ENCODE assay signal across 26 cellular contexts in the genomic region with DNA sequence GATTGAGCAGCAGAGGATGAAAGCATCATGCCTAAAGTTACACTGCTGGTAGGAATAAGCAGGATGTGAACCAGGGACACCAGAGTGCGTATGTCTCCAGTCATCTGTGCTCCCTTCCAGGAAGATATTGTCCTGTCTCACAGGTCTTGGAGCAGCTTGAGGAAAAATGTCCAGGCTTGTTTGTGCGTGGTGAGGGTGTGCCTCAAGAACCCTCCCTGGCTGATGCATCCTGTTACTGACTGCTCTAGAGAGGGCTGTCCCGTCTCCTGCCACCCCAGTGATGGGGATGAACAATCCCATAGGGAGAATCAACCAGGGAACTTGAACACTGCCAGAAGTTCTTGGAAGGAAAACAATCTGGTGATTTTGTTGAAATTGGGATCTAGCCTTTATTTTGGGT.
"Had no signal": no experiment of that assay in that cellular context is flagged by ENCODE, and none has a peak within 500 bp of the region (broad histone marks: within the 10 kb centered on the region; RNA-seq: fewer than 3 reads in every experiment).

No MANE protein-coding gene starts in this region.

- H3K79me2 ChIP-seq: parathyroid adenoma had no signal

- H3K9ac ChIP-seq: parathyroid adenoma had no signal

- DNase-seq: hypothalamus; immature natural killer cell; kidney; left colon; left lung; midbrain; mucosa of descending colon; naive thymus-derived CD4-positive, alpha-beta T cell; nucleus accumbens; psoas muscle; right lobe of liver; stimulated activated CD4-positive, alpha-beta T cell treated with anti-CD3 and anti-CD28 coated beads, Interleukin-1b, Interleukin-23, amount 100 ng/mL, for 48 hours; stimulated activated CD4-positive, alpha-beta T cell treated with anti-CD3 and anti-CD28 coated beads, Interleukin-2, amount 100 ng/mL, for 48 hours; stimulated activated CD4-positive, alpha-beta T cell treated with anti-CD3 and anti-CD28 coated beads, Interleukin-4, amount 100 ng/mL, for 4 hours; stimulated activated CD8-positive, alpha-beta memory T cell treated with anti-CD3 and anti-CD28 coated beads, Interleukin-4, amount 100 ng/mL, for 48 hours; stimulated activated naive CD4-positive, alpha-beta T cell treated with Interleukin-2 at 50 U/mL for 16 hours; stimulated activated naive CD8-positive, alpha-beta T cell treated with anti-CD3 and anti-CD28 coated beads, Interleukin-15, amount 100 ng/mL, for 72 hours; substantia nigra; uterus had no signal

- H3K27ac ChIP-seq: left lung, parathyroid adenoma, psoas muscle, right lobe of liver, tibial nerve, uterus had no signal

- ATAC-seq: left colon; left lung; mucosa of descending colon; naive thymus-derived CD4-positive, alpha-beta T cell; natural killer cell treated with Interleukin-12 subunit alpha and Interleukin-12 subunit beta and Interleukin-15 and Interleukin-18, amount 100 ng/mL, for 72 hours; psoas muscle; right lobe of liver; stimulated activated memory B cell treated with anti-CD40 and anti-IgM and Interleukin-4, amounts not matched to agents 10 μg/mL and 1 μg/mL and 100 μg/mL, for 72 hours; stimulated activated naive CD8-positive, alpha-beta T cell treated with anti-CD3 and anti-CD28 coated beads, Interleukin-15, amount 100 ng/mL, for 72 hours had no signal

- H3K36me3 ChIP-seq: right lobe of liver, tibial nerve, uterus had no signal

- H3K4me3 ChIP-seq: left lung, lung, mucosa of descending colon, psoas muscle, right lobe of liver, smooth muscle cell, tibial nerve, uterus had no signal

- H3K9me3 ChIP-seq: right lobe of liver, uterus had no signal

- H3K4me2 ChIP-seq: smooth muscle cell had no signal

- H3K27me3 ChIP-seq: left lung, right lobe of liver, tibial nerve, uterus had no signal

- H3K4me1 ChIP-seq: left lung, parathyroid adenoma, psoas muscle, right lobe of liver, tibial nerve, uterus had no signal

- H2AFZ ChIP-seq: parathyroid adenoma had no signal

- FAIRE-seq: islet of Langerhans, kidney had no signal
